In the genomic region with DNA sequence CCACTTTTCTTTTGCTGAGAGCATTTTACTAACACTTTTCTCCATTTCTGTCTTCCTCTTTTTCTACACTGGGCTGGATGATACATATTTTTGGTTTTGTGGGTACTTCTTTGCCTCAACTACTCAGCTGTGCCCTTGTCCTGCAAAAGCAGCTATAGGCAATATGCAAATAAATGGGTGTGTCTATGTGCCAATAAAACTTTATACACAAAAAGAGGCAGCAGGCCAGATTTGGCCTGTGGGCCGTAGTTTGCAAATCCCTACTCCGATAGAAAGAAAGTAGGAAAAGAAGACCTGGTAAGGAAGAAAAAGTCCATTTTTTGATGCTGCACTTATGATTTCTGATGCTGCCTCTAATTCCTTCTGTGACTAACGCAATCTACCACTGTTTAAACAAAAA, we compare ENCODE assay signal across 1 cellular context.
TF ChIP-seq lines count a peak whose summit lies in the region.

No MANE protein-coding gene starts in this region.

TF ChIP-seq in K562, 482 proteins besides CTCF, POLR2A, EP300 and RAD21:
- TF ChIP-seq, protein P1, sequence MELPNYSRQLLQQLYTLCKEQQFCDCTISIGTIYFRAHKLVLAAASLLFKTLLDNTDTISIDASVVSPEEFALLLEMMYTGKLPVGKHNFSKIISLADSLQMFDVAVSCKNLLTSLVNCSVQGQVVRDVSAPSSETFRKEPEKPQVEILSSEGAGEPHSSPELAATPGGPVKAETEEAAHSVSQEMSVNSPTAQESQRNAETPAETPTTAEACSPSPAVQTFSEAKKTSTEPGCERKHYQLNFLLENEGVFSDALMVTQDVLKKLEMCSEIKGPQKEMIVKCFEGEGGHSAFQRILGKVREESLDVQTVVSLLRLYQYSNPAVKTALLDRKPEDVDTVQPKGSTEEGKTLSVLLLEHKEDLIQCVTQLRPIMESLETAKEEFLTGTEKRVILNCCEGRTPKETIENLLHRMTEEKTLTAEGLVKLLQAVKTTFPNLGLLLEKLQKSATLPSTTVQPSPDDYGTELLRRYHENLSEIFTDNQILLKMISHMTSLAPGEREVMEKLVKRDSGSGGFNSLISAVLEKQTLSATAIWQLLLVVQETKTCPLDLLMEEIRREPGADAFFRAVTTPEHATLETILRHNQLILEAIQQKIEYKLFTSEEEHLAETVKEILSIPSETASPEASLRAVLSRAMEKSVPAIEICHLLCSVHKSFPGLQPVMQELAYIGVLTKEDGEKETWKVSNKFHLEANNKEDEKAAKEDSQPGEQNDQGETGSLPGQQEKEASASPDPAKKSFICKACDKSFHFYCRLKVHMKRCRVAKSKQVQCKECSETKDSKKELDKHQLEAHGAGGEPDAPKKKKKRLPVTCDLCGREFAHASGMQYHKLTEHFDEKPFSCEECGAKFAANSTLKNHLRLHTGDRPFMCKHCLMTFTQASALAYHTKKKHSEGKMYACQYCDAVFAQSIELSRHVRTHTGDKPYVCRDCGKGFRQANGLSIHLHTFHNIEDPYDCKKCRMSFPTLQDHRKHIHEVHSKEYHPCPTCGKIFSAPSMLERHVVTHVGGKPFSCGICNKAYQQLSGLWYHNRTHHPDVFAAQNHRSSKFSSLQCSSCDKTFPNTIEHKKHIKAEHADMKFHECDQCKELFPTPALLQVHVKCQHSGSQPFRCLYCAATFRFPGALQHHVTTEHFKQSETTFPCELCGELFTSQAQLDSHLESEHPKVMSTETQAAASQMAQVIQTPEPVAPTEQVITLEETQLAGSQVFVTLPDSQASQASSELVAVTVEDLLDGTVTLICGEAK (IDR thresholded peaks at IDR 0.05): peak; percentile 71
- TF ChIP-seq, protein P1 (CRISPR knock-in tag; IDR thresholded peaks at IDR 0.05): no peak
- TF ChIP-seq HDGF (IDR thresholded peaks at IDR 0.05) (no peak), ZFX (CRISPR knock-in tag; IDR thresholded peaks at IDR 0.05) (no peak), MCM5 (IDR thresholded peaks at IDR 0.05; ENCODE audit: low read depth) (no peak)
- TF ChIP-seq, protein P2, sequence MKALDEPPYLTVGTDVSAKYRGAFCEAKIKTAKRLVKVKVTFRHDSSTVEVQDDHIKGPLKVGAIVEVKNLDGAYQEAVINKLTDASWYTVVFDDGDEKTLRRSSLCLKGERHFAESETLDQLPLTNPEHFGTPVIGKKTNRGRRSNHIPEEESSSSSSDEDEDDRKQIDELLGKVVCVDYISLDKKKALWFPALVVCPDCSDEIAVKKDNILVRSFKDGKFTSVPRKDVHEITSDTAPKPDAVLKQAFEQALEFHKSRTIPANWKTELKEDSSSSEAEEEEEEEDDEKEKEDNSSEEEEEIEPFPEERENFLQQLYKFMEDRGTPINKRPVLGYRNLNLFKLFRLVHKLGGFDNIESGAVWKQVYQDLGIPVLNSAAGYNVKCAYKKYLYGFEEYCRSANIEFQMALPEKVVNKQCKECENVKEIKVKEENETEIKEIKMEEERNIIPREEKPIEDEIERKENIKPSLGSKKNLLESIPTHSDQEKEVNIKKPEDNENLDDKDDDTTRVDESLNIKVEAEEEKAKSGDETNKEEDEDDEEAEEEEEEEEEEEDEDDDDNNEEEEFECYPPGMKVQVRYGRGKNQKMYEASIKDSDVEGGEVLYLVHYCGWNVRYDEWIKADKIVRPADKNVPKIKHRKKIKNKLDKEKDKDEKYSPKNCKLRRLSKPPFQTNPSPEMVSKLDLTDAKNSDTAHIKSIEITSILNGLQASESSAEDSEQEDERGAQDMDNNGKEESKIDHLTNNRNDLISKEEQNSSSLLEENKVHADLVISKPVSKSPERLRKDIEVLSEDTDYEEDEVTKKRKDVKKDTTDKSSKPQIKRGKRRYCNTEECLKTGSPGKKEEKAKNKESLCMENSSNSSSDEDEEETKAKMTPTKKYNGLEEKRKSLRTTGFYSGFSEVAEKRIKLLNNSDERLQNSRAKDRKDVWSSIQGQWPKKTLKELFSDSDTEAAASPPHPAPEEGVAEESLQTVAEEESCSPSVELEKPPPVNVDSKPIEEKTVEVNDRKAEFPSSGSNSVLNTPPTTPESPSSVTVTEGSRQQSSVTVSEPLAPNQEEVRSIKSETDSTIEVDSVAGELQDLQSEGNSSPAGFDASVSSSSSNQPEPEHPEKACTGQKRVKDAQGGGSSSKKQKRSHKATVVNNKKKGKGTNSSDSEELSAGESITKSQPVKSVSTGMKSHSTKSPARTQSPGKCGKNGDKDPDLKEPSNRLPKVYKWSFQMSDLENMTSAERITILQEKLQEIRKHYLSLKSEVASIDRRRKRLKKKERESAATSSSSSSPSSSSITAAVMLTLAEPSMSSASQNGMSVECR (CRISPR knock-in tag; IDR thresholded peaks at IDR 0.05): no peak
- TF ChIP-seq, protein P3, sequence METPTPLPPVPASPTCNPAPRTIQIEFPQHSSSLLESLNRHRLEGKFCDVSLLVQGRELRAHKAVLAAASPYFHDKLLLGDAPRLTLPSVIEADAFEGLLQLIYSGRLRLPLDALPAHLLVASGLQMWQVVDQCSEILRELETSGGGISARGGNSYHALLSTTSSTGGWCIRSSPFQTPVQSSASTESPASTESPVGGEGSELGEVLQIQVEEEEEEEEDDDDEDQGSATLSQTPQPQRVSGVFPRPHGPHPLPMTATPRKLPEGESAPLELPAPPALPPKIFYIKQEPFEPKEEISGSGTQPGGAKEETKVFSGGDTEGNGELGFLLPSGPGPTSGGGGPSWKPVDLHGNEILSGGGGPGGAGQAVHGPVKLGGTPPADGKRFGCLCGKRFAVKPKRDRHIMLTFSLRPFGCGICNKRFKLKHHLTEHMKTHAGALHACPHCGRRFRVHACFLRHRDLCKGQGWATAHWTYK (CRISPR knock-in tag; IDR thresholded peaks at IDR 0.05): no peak
- TF ChIP-seq, protein P4, sequence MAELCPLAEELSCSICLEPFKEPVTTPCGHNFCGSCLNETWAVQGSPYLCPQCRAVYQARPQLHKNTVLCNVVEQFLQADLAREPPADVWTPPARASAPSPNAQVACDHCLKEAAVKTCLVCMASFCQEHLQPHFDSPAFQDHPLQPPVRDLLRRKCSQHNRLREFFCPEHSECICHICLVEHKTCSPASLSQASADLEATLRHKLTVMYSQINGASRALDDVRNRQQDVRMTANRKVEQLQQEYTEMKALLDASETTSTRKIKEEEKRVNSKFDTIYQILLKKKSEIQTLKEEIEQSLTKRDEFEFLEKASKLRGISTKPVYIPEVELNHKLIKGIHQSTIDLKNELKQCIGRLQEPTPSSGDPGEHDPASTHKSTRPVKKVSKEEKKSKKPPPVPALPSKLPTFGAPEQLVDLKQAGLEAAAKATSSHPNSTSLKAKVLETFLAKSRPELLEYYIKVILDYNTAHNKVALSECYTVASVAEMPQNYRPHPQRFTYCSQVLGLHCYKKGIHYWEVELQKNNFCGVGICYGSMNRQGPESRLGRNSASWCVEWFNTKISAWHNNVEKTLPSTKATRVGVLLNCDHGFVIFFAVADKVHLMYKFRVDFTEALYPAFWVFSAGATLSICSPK (IDR thresholded peaks at IDR 0.05; ENCODE audit: borderline replicate concordance): no peak
- TF ChIP-seq, protein P5, sequence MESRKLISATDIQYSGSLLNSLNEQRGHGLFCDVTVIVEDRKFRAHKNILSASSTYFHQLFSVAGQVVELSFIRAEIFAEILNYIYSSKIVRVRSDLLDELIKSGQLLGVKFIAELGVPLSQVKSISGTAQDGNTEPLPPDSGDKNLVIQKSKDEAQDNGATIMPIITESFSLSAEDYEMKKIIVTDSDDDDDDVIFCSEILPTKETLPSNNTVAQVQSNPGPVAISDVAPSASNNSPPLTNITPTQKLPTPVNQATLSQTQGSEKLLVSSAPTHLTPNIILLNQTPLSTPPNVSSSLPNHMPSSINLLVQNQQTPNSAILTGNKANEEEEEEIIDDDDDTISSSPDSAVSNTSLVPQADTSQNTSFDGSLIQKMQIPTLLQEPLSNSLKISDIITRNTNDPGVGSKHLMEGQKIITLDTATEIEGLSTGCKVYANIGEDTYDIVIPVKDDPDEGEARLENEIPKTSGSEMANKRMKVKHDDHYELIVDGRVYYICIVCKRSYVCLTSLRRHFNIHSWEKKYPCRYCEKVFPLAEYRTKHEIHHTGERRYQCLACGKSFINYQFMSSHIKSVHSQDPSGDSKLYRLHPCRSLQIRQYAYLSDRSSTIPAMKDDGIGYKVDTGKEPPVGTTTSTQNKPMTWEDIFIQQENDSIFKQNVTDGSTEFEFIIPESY (CRISPR knock-in tag; IDR thresholded peaks at IDR 0.05): no peak
